ENCODE assay signal across 18 cellular contexts in genomic region chr20:62942456-62942855, GRCh38. TPM values are rescaled to one million over a fixed set of nuclear protein-coding genes. Genes with fewer than 3 reads are reported as not detected.
"Had no signal": no experiment of that assay in that cellular context is flagged by ENCODE, and none has a peak within 500 bp of the region (broad histone marks: within the 10 kb centered on the region; RNA-seq: fewer than 3 reads in every experiment).

No MANE protein-coding gene starts in this region.

- H3K27ac ChIP-seq: ascending aorta, neutrophil, parathyroid adenoma, SK-N-MC had no signal

- H3K27me3 Mint-ChIP-seq: activated CD4-positive, alpha-beta memory T cell treated with anti-CD3 and anti-CD28 coated beads for 36 hours; activated CD4-positive, alpha-beta T cell treated with anti-CD3 and anti-CD28 coated beads for 36 hours; activated T-helper 17 cell treated with anti-CD3 and anti-CD28 coated beads, Interleukin-2, amount 50 U/mL, for 72 hours had no signal

- H3K9me3 ChIP-seq: ascending aorta, gastroesophageal sphincter, neutrophil had no signal

- DNase-seq: activated CD4-positive, alpha-beta memory T cell treated with anti-CD3 and anti-CD28 coated beads for 36 hours; activated CD4-positive, alpha-beta T cell treated with anti-CD3 and anti-CD28 coated beads for 36 hours; activated naive CD4-positive, alpha-beta T cell; cerebellar nuclear complex; cortex of kidney; immature natural killer cell; kidney glomerular epithelial cell; mesendoderm; natural killer cell; stimulated activated CD4-positive, alpha-beta T cell treated with anti-CD3 and anti-CD28 coated beads, Interleukin-2, amount 100 ng/mL, for 48 hours had no signal

- H3K27me3 ChIP-seq: ascending aorta, gastroesophageal sphincter, neutrophil had no signal

- H3K4me3 ChIP-seq: ascending aorta, gastroesophageal sphincter, SK-N-MC had no signal

- H3K9me3 Mint-ChIP-seq: activated CD4-positive, alpha-beta memory T cell treated with anti-CD3 and anti-CD28 coated beads for 36 hours; activated T-helper 17 cell treated with anti-CD3 and anti-CD28 coated beads, Interleukin-2, amount 50 U/mL, for 72 hours; immature natural killer cell; natural killer cell had no signal

- H3K4me3 Mint-ChIP-seq: activated CD4-positive, alpha-beta memory T cell treated with anti-CD3 and anti-CD28 coated beads for 36 hours; activated CD4-positive, alpha-beta T cell treated with anti-CD3 and anti-CD28 coated beads for 36 hours; activated T-helper 17 cell treated with anti-CD3 and anti-CD28 coated beads, Interleukin-2, amount 50 U/mL, for 72 hours; immature natural killer cell; natural killer cell had no signal

- ATAC-seq: activated CD4-positive, alpha-beta T cell treated with anti-CD3 and anti-CD28 coated beads for 36 hours; activated T-helper 17 cell treated with anti-CD3 and anti-CD28 coated beads, Interleukin-2, amount 50 U/mL, for 72 hours; esophagus mucosa; gastroesophageal sphincter; natural killer cell had no signal

- H3K27ac Mint-ChIP-seq: activated CD4-positive, alpha-beta memory T cell treated with anti-CD3 and anti-CD28 coated beads for 36 hours; activated CD4-positive, alpha-beta T cell treated with anti-CD3 and anti-CD28 coated beads for 36 hours; activated T-helper 17 cell treated with anti-CD3 and anti-CD28 coated beads, Interleukin-2, amount 50 U/mL, for 72 hours; immature natural killer cell had no signal

RNA-seq across cellular contexts. Expression of gene SLC17A9, which starts 10.1 kb away (rescaled TPM):
- total RNA-seq: skeletal muscle tissue had no signal
